In genomic region chr6:141288947-141289346, GRCh38 we compare ENCODE assay signal across 28 cellular contexts.
"Had no signal": no experiment of that assay in that cellular context is flagged by ENCODE, and none has a peak within 500 bp of the region (broad histone marks: within the 10 kb centered on the region; RNA-seq: fewer than 3 reads in every experiment).

No MANE protein-coding gene starts in this region.

- H3K4me3 Mint-ChIP-seq: activated CD4-positive, alpha-beta T cell treated with anti-CD3 and anti-CD28 coated beads, Interleukin-2, amount 10 ng/mL, durations not matched to agents 7 days and 5 days; activated CD8-positive, alpha-beta T cell treated with anti-CD3 and anti-CD28 coated beads for 36 hours; activated naive CD4-positive, alpha-beta T cell treated with anti-CD3 and anti-CD28 coated beads, Interleukin-2, amount 10 ng/mL, durations not matched to agents 7 days and 5 days; activated naive CD8-positive, alpha-beta T cell treated with anti-CD3 and anti-CD28 coated beads, Interleukin-2, amount 10 ng/mL, durations not matched to agents 7 days and 5 days; activated T-cell treated with anti-CD3 and anti-CD28 coated beads, Interleukin-2, amount 50 U/mL, for 4 hours; activated T-helper 17 cell treated with anti-CD3 and anti-CD28 coated beads, Interleukin-2, amount 50 U/mL, for 72 hours; brain; central memory CD8-positive, alpha-beta T cell; dendritic cell treated with granulocyte-macrophage colony-stimulating factor and Interleukin-4, amounts not matched to agents 40 ng/mL and 50 ng/mL, for 4 days; endodermal cell; WTC11 had no signal

- H3K27me3 ChIP-seq: ascending aorta, breast epithelium, dorsolateral prefrontal cortex had no signal

- H3K27ac ChIP-seq: ascending aorta, breast epithelium, coronary artery, dorsolateral prefrontal cortex, VCaP had no signal

- H3K4me1 ChIP-seq: ascending aorta, breast epithelium had no signal

- FAIRE-seq: frontal cortex had no signal

- H3K9me3 ChIP-seq: breast epithelium had no signal

- H3K9me3 Mint-ChIP-seq: activated CD4-positive, alpha-beta T cell treated with anti-CD3 and anti-CD28 coated beads, Interleukin-2, amount 10 ng/mL, durations not matched to agents 7 days and 5 days; activated naive CD4-positive, alpha-beta T cell treated with anti-CD3 and anti-CD28 coated beads, Interleukin-2, amount 10 ng/mL, durations not matched to agents 7 days and 5 days had no signal

- ATAC-seq: activated CD8-positive, alpha-beta T cell treated with anti-CD3 and anti-CD28 coated beads for 36 hours; activated naive CD4-positive, alpha-beta T cell treated with anti-CD3 and anti-CD28 coated beads, Interleukin-2, amount 50 U/mL, for 72 hours; activated T-cell treated with anti-CD3 and anti-CD28 coated beads, Interleukin-2, amount 50 U/mL, for 4 hours; activated T-helper 17 cell treated with anti-CD3 and anti-CD28 coated beads, Interleukin-2, amount 50 U/mL, for 72 hours; esophagus mucosa; WTC11 had no signal

- DNase-seq: activated CD4-positive, alpha-beta T cell treated with anti-CD3 and anti-CD28 coated beads for 1 hour; activated CD4-positive, alpha-beta T cell treated with anti-CD3 and anti-CD28 coated beads for 4 hours; activated CD4-positive, alpha-beta T cell treated with anti-CD3 and anti-CD28 coated beads, Interleukin-2, amount 10 ng/mL, durations not matched to agents 7 days and 5 days; activated CD4-positive, alpha-beta T cell treated with anti-CD3 and anti-CD28 coated beads, Interleukin-2, amount 50 U/mL, for 4 hours; activated CD8-positive, alpha-beta memory T cell treated with anti-CD3 and anti-CD28 coated beads for 24 hours; activated CD8-positive, alpha-beta T cell treated with anti-CD3 and anti-CD28 coated beads for 36 hours; activated gamma-delta T cell; activated naive CD4-positive, alpha-beta T cell; activated naive CD4-positive, alpha-beta T cell treated with anti-CD3 and anti-CD28 coated beads, Interleukin-2, amount 10 ng/mL, durations not matched to agents 7 days and 5 days; activated naive CD8-positive, alpha-beta T cell treated with anti-CD3 and anti-CD28 coated beads, Interleukin-2, amount 10 ng/mL, durations not matched to agents 7 days and 5 days; activated T-cell treated with anti-CD3 and anti-CD28 coated beads, Interleukin-2, amount 50 U/mL, for 4 hours; effector memory CD4-positive, alpha-beta T cell; endodermal cell; foreskin fibroblast; T-helper 2 cell had no signal

- H3K4me3 ChIP-seq: ascending aorta, breast epithelium, coronary artery, dorsolateral prefrontal cortex had no signal

- H3K36me3 ChIP-seq: ascending aorta, breast epithelium had no signal

- H3K27ac Mint-ChIP-seq: activated CD4-positive, alpha-beta T cell treated with anti-CD3 and anti-CD28 coated beads, Interleukin-2, amount 10 ng/mL, durations not matched to agents 7 days and 5 days; activated CD8-positive, alpha-beta T cell treated with anti-CD3 and anti-CD28 coated beads for 36 hours; activated naive CD4-positive, alpha-beta T cell treated with anti-CD3 and anti-CD28 coated beads, Interleukin-2, amount 10 ng/mL, durations not matched to agents 7 days and 5 days; activated naive CD4-positive, alpha-beta T cell treated with anti-CD3 and anti-CD28 coated beads, Interleukin-2, amount 50 U/mL, for 72 hours; activated naive CD8-positive, alpha-beta T cell treated with anti-CD3 and anti-CD28 coated beads, Interleukin-2, amount 10 ng/mL, durations not matched to agents 7 days and 5 days; activated T-helper 17 cell treated with anti-CD3 and anti-CD28 coated beads, Interleukin-2, amount 50 U/mL, for 72 hours; brain; dendritic cell treated with granulocyte-macrophage colony-stimulating factor and Interleukin-4, amounts not matched to agents 40 ng/mL and 50 ng/mL, for 4 days; endodermal cell; WTC11 had no signal

- H3K4me1 Mint-ChIP-seq: activated CD4-positive, alpha-beta T cell treated with anti-CD3 and anti-CD28 coated beads, Interleukin-2, amount 10 ng/mL, durations not matched to agents 7 days and 5 days; activated naive CD4-positive, alpha-beta T cell treated with anti-CD3 and anti-CD28 coated beads, Interleukin-2, amount 10 ng/mL, durations not matched to agents 7 days and 5 days; activated naive CD8-positive, alpha-beta T cell treated with anti-CD3 and anti-CD28 coated beads, Interleukin-2, amount 10 ng/mL, durations not matched to agents 7 days and 5 days; activated T-helper 17 cell treated with anti-CD3 and anti-CD28 coated beads, Interleukin-2, amount 50 U/mL, for 72 hours; brain; central memory CD8-positive, alpha-beta T cell; endodermal cell; WTC11 had no signal

- H3K36me3 Mint-ChIP-seq: activated naive CD4-positive, alpha-beta T cell treated with anti-CD3 and anti-CD28 coated beads, Interleukin-2, amount 10 ng/mL, durations not matched to agents 7 days and 5 days had no signal
